8 cellular contexts compared by ENCODE assay signal in genomic region chr9:36485647-36486453, GRCh38.
DNase-seq lines count a peak whose midpoint lies in the region; ATAC-seq, FAIRE-seq and TF ChIP-seq lines count a peak whose summit lies in the region.

No MANE protein-coding gene starts in this region.

- peaks cover 36% of the 10 kb centered on the region for H3K4me1 Mint-ChIP-seq in HFFc6 (ENCODE audit: low read depth)
- H3K4me1 Mint-ChIP-seq in activated naive CD8-positive, alpha-beta T cell treated with anti-CD3 and anti-CD28 coated beads, Interleukin-2, amount 50 U/mL, for 24 hours, result peaks cover 53% of the 10 kb centered on the region

- H3K27me3 Mint-ChIP-seq in HFFc6 (ENCODE audit: insufficient read depth), result no peaks in the 10 kb centered on the region
- no peaks in the 10 kb centered on the region for H3K27me3 Mint-ChIP-seq in activated naive CD8-positive, alpha-beta T cell treated with anti-CD3 and anti-CD28 coated beads, Interleukin-2, amount 50 U/mL, for 24 hours

- H3K27ac Mint-ChIP-seq in HFFc6, result peak overlapping the region; percentile 85
- peak overlapping the region; percentile 84 for H3K27ac Mint-ChIP-seq in activated naive CD8-positive, alpha-beta T cell treated with anti-CD3 and anti-CD28 coated beads, Interleukin-2, amount 50 U/mL, for 24 hours

- H2AFZ ChIP-seq in keratinocyte (ENCODE audit: control insufficient read depth, low read length), result peak overlapping the region; percentile 80

- H3K27me3 ChIP-seq in keratinocyte (ENCODE audit: control insufficient read depth, extremely low read depth, insufficient read depth, low read length), result no peaks in the 10 kb centered on the region

- no peak for TF ChIP-seq CTCF in HFFc6 (IDR thresholded peaks at IDR 0.05)
- TF ChIP-seq CTCF in keratinocyte (optimal IDR thresholded peaks at IDR 0.05 in 1 of 3, IDR thresholded peaks at IDR 0.05 in 1 of 3, conservative IDR thresholded peaks at IDR 0.05 in 1 of 3; ENCODE audit: extremely low read depth in 1 of 3, insufficient read depth in 2 of 3, low read length in 3 of 3), result no peak

- peak; percentile 17 for FAIRE-seq in keratinocyte (lab: Jason Lieb, UNC)

- H3K36me3 Mint-ChIP-seq in HFFc6 (ENCODE audit: low read depth), result no peaks in the 10 kb centered on the region
- H3K36me3 Mint-ChIP-seq in activated naive CD8-positive, alpha-beta T cell treated with anti-CD3 and anti-CD28 coated beads, Interleukin-2, amount 50 U/mL, for 24 hours (ENCODE audit: low read depth), result peaks cover 3% of the 10 kb centered on the region

- H3K9me3 Mint-ChIP-seq in HFFc6, result no peaks in the 10 kb centered on the region
- no peaks in the 10 kb centered on the region for H3K9me3 Mint-ChIP-seq in activated naive CD8-positive, alpha-beta T cell treated with anti-CD3 and anti-CD28 coated beads, Interleukin-2, amount 50 U/mL, for 24 hours

- H3K4me2 ChIP-seq in keratinocyte (ENCODE audit: control insufficient read depth, extremely low read depth, insufficient read depth, low read depth, low read length), result peak overlapping the region; percentile 77

- dilution Hi-C loops in keratinocyte (cut with MboI; ENCODE audit: extremely low pct_ligation_motif_present, low sequenced_read_pairs), result no loop called here

- peaks cover 16% of the 10 kb centered on the region for H3K4me1 ChIP-seq in keratinocyte (ENCODE audit: control insufficient read depth, extremely low read depth, insufficient read depth, low read length)

- peaks cover 38% of the 10 kb centered on the region for H3K79me2 ChIP-seq in keratinocyte (ENCODE audit: control insufficient read depth, insufficient read depth, low read length)

- H4K20me1 ChIP-seq in keratinocyte (ENCODE audit: control insufficient read depth, extremely low read depth, insufficient read depth, low read length), result no peaks in the 10 kb centered on the region

- no peaks in the 10 kb centered on the region for H3K9me1 ChIP-seq in keratinocyte (ENCODE audit: control insufficient read depth, extremely low read depth, insufficient read depth, low read length)

- peak; percentile 15 for DNase-seq in Ammon's horn (ENCODE audit: low spot score)
- DNase-seq in HFFc6, result peak; percentile 15
- DNase-seq in activated naive CD8-positive, alpha-beta T cell treated with anti-CD3 and anti-CD28 coated beads, Interleukin-2, amount 50 U/mL, for 24 hours, result no peak
- no peak for DNase-seq in keratinocyte (ENCODE audit: low read depth, low spot score)
- DNase-seq in substantia nigra (lab: John Stamatoyannopoulos, UW), result peak in 8 of 49 donors; percentile 9 to 49 (median 21)
- no peak for DNase-seq in NCI-H146 treated with DMSO at 0.1 percent for 48 hours (lab: John Stamatoyannopoulos, UW; ENCODE audit: unreplicated experiment)

- peak overlapping the region; percentile 78 to 91 (median 82) for H3K4me3 ChIP-seq in keratinocyte (ENCODE audit: control insufficient read depth in 2 of 3, extremely low read depth in 1 of 3, insufficient read depth in 2 of 3, low read depth in 1 of 3, low read length in 3 of 3)

- ATAC-seq in activated naive CD8-positive, alpha-beta T cell treated with anti-CD3 and anti-CD28 coated beads, Interleukin-2, amount 50 U/mL, for 24 hours, result no peak
- no peak for ATAC-seq in GM19351 (IDR thresholded peaks at IDR 0.05; ENCODE audit: unreplicated experiment)
- no peak for ATAC-seq in GM21390 (IDR thresholded peaks at IDR 0.05; ENCODE audit: unreplicated experiment)

- H3K27ac ChIP-seq in keratinocyte (ENCODE audit: control insufficient read depth, insufficient read depth, low read length) (peak overlapping the region; percentile 57), substantia nigra (ENCODE audit: low read depth, low read length, poor library complexity, severe bottlenecking) (peak overlapping the region; percentile 71)

- H3K4me3 Mint-ChIP-seq in HFFc6, result peak overlapping the region; percentile 86
- peak overlapping the region; percentile 90 for H3K4me3 Mint-ChIP-seq in activated naive CD8-positive, alpha-beta T cell treated with anti-CD3 and anti-CD28 coated beads, Interleukin-2, amount 50 U/mL, for 24 hours

- H3K36me3 ChIP-seq in keratinocyte (ENCODE audit: control insufficient read depth in 2 of 2, extremely low read depth in 1 of 2, insufficient read depth in 2 of 2, low read length in 2 of 2), result no peaks in the 10 kb centered on the region

- H3K9me3 ChIP-seq in keratinocyte (ENCODE audit: control insufficient read depth, low read depth, low read length), result no peaks in the 10 kb centered on the region

- H3K9ac ChIP-seq in keratinocyte (ENCODE audit: control insufficient read depth, extremely low read depth, insufficient read depth, low read length), result peak overlapping the region; percentile 84

Comparison
In these comparisons a context has a peak if more than half of its experiments do, and no peak if none do; other contexts are left out.
1. DNase-seq: peak in Ammon's horn (single experiment) and HFFc6 (single experiment); none in activated naive CD8-positive, alpha-beta T cell treated with anti-CD3 and anti-CD28 coated beads, Interleukin-2, amount 50 U/mL, for 24 hours (single experiment), keratinocyte (single experiment) and NCI-H146 treated with DMSO at 0.1 percent for 48 hours (single experiment).